In the genomic region with DNA sequence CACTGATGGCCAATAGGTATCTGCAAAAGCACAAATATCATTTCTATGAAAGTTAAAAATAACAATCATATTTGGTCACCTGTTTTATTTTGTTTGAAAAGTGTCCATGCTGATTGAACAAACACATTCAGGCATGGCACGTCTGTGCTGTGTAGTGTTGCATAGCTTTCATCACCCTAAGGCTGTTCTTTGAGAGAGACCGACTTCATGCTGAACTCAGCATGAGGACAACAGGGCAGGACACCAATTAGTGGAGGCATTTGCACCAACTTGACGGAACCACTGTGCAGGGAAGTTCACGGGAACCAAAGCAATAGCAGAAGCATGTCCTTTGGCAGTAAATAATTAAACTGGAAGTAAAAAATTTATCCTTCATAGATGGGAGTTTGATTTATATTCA, we compare ENCODE assay signal across 14 cellular contexts.
DNase-seq lines count a peak whose midpoint lies in the region; ATAC-seq and TF ChIP-seq lines count a peak whose summit lies in the region.
"Had no signal": no experiment of that assay in that cellular context is flagged by ENCODE, and none has a peak within 500 bp of the region (broad histone marks: within the 10 kb centered on the region; RNA-seq: fewer than 3 reads in every experiment).

No MANE protein-coding gene starts in this region.

- H4K20me1 ChIP-seq in PC-9 (ENCODE audit: insufficient read depth) = no peaks in the 10 kb centered on the region

- intact Hi-C loops in Right ventricle myocardium superior (cut with DNase I) (no loop called here), left ventricle myocardium superior (cut with micrococcal nuclease) (no loop called here), thyroid gland (cut with DNase I) (no loop called here), PC-9 (cut with micrococcal nuclease; ENCODE audit: unreplicated experiment) (no loop called here)

- H3K9me3 ChIP-seq in right atrium auricular region = no peaks in the 10 kb centered on the region
- no peaks in the 10 kb centered on the region for H3K9me3 ChIP-seq in thyroid gland
- H3K9me3 ChIP-seq in PC-9 (ENCODE audit: insufficient read depth, low read depth) = no peaks in the 10 kb centered on the region
- H3K9me3 ChIP-seq: HAP-1 had no signal

- H3K4me3 ChIP-seq in right atrium auricular region = no peak overlapping the region
- no peak overlapping the region for H3K4me3 ChIP-seq in thyroid gland (replicated peaks in 1 of 3)
- H3K4me3 ChIP-seq in PC-9 = no peak overlapping the region
- H3K4me3 ChIP-seq: HAP-1 had no signal

- TF ChIP-seq POLR2A in thyroid gland (IDR thresholded peaks at IDR 0.05) = no peak

- TF ChIP-seq CTCF in right atrium auricular region (IDR thresholded peaks at IDR 0.05) = no peak
- TF ChIP-seq CTCF in thyroid gland (IDR thresholded peaks at IDR 0.05) = no peak
- TF ChIP-seq CTCF in PC-9 (conservative IDR thresholded peaks at IDR 0.05) = no peak

- H3K27me3 ChIP-seq in right atrium auricular region (no peaks in the 10 kb centered on the region), thyroid gland (no peaks in the 10 kb centered on the region), PC-9 (ENCODE audit: insufficient read depth, low read depth) (no peaks in the 10 kb centered on the region)

- no peak overlapping the region for H2AFZ ChIP-seq in PC-9

- no peak overlapping the region for H3K4me2 ChIP-seq in PC-9

- peaks cover 0 to 4% of the 10 kb centered on the region in 2 donors for H3K4me1 ChIP-seq in right atrium auricular region
- peaks cover 2 to 5% of the 10 kb centered on the region in 2 donors for H3K4me1 ChIP-seq in thyroid gland
- peaks cover 7% of the 10 kb centered on the region for H3K4me1 ChIP-seq in PC-9 (replicated peaks; ENCODE audit: insufficient read depth)
- H3K4me1 ChIP-seq: HAP-1 had no signal

- POLR2A ChIA-PET in PC-9 (lab: Charles Lee; ENCODE audit: unreplicated experiment) = no interaction called here

- DNase-seq in Right ventricle myocardium superior (no peak), right atrium auricular region (ENCODE audit: low spot score) (no peak), NCI-H69 (lab: John Stamatoyannopoulos, UW) (peak; percentile 87), left ventricle myocardium superior (peak; percentile 26), thyroid gland (no peak), epidermal melanocyte (ENCODE audit: insufficient read length, low spot score) (no peak), PC-9 (no peak)
- DNase-seq: AML-193; CD4-positive, CD25-positive, alpha-beta regulatory T cell; NCI-H2029 treated with DMSO at 0.1 percent for 48 hours; NCI-H510A treated with DMSO at 0.1 percent for 48 hours; SIG-M5 had no signal

- H3K36me3 ChIP-seq in right atrium auricular region = no peaks in the 10 kb centered on the region
- H3K36me3 ChIP-seq in thyroid gland = no peaks in the 10 kb centered on the region
- H3K36me3 ChIP-seq in PC-9 (ENCODE audit: low read depth) = no peaks in the 10 kb centered on the region
- H3K36me3 ChIP-seq: HAP-1 had no signal

- WGBS in thyroid gland, 2 donors = 66 to 67% methylated on average over 4 of the region's 4 CpGs

- CTCF ChIA-PET in PC-9 (lab: Charles Lee) = no interaction called here

- ATAC-seq in Right ventricle myocardium superior (ENCODE audit: poor library complexity) = peak; percentile 94
- ATAC-seq in left ventricle myocardium superior = peak; percentile 97
- no peak for ATAC-seq in GM18909 (IDR thresholded peaks at IDR 0.05; ENCODE audit: poor library complexity, unreplicated experiment)

- peaks cover 2% of the 10 kb centered on the region; the same call in 1 of the 2 replicates for H3F3A ChIP-seq in PC-9 (ENCODE audit: insufficient read depth, low read depth)

- BruUV-seq in PC-9 (replicated peaks; lab: Mats Ljungman, UMichigan) = no TSS peak

- H3K27ac ChIP-seq in right atrium auricular region = peak overlapping the region in 1 of 2 donors; percentile 51
- no peak overlapping the region for H3K27ac ChIP-seq in thyroid gland
- H3K27ac ChIP-seq in PC-9 = no peak overlapping the region

- H3K9me2 ChIP-seq in PC-9 (ENCODE audit: insufficient read depth) = no peaks in the 10 kb centered on the region

- no peaks in the 10 kb centered on the region for H3K79me2 ChIP-seq in PC-9 (ENCODE audit: low read depth)

Comparison
In these comparisons a context has a peak if more than half of its experiments do, and no peak if none do; other contexts are left out.
1. DNase-seq: peak in NCI-H69 (single experiment) and left ventricle myocardium superior (single experiment); none in Right ventricle myocardium superior (single experiment), right atrium auricular region (single experiment), thyroid gland (0 of 2), epidermal melanocyte (single experiment) and PC-9 (0 of 2).